In the genomic region with DNA sequence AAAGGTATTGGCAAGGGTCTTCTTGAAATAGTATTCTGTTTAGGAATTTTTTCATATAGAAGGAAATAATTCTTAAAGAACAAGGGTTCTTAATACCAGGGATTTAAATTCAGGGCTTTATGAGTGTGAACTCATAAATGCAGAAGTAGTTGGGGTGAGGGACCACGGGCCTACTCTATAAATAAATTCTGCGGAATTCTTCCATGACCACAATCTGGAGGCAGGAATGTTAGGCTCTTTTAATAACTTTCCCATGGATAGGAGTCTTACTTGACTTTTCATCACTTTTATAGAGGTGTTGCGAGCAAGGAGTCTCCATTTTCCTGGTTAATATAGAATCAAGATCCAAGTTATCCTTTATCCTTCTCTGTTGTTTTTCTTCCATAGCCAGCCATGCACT, we compare ENCODE assay signal across 31 cellular contexts.
DNase-seq lines count a peak whose midpoint lies in the region; ATAC-seq and TF ChIP-seq lines count a peak whose summit lies in the region.
"Had no signal": no experiment of that assay in that cellular context is flagged by ENCODE, and none has a peak within 500 bp of the region (broad histone marks: within the 10 kb centered on the region; RNA-seq: fewer than 3 reads in every experiment).

No MANE protein-coding gene starts in this region.

- no peaks in the 10 kb centered on the region for H3K9me3 ChIP-seq in heart right ventricle
- H3K9me3 ChIP-seq in thyroid gland, result no peaks in the 10 kb centered on the region
- H3K9me3 ChIP-seq: A549, BLaER1, HAP-1, SJSA1, uterus had no signal

- H3K27ac ChIP-seq in heart right ventricle, result peak overlapping the region; percentile 38 to 83 (median 75)
- peak overlapping the region in 2 of 3 donors; percentile 34 to 54 for H3K27ac ChIP-seq in thyroid gland
- H3K27ac ChIP-seq: A549, BLaER1, epithelial cell of prostate, SJSA1, uterus had no signal

- H3K36me3 Mint-ChIP-seq in activated naive CD4-positive, alpha-beta T cell treated with anti-CD3 and anti-CD28 coated beads for 36 hours (ENCODE audit: low read depth), result no peaks in the 10 kb centered on the region

- no peak for TF ChIP-seq POLR2A in thyroid gland (IDR thresholded peaks at IDR 0.05)

- H3K4me3 Mint-ChIP-seq in activated naive CD4-positive, alpha-beta T cell treated with anti-CD3 and anti-CD28 coated beads for 36 hours, result no peak overlapping the region
- H3K4me3 Mint-ChIP-seq: nephron progenitor cell; T-helper 1 cell treated with Interleukin-12 subunit alpha and Interleukin-12 subunit beta and Interleukin-4 antibody, amounts not matched to agents 30 μg/mL and 1 μg/mL, for 36 hours had no signal

- no peak for TF ChIP-seq CTCF in heart right ventricle (IDR thresholded peaks at IDR 0.05)
- TF ChIP-seq CTCF in thyroid gland (IDR thresholded peaks at IDR 0.05), result no peak

- H3K27me3 Mint-ChIP-seq in activated naive CD4-positive, alpha-beta T cell treated with anti-CD3 and anti-CD28 coated beads for 36 hours (ENCODE audit: low read depth), result no peaks in the 10 kb centered on the region

- no peak for ATAC-seq in heart right ventricle
- ATAC-seq in Right ventricle myocardium superior (ENCODE audit: poor library complexity), result no peak
- no peak for ATAC-seq in GM21360 (IDR thresholded peaks at IDR 0.05; ENCODE audit: unreplicated experiment)
- ATAC-seq: A549 had no signal

- H3K27ac Mint-ChIP-seq in activated naive CD4-positive, alpha-beta T cell treated with anti-CD3 and anti-CD28 coated beads for 36 hours, result no peak overlapping the region
- H3K27ac Mint-ChIP-seq: nephron progenitor cell; T-helper 1 cell treated with Interleukin-12 subunit alpha and Interleukin-12 subunit beta and Interleukin-4 antibody, amounts not matched to agents 30 μg/mL and 1 μg/mL, for 36 hours had no signal

- 39 to 58% methylated on average over 3 of the region's 3 CpGs for WGBS in heart right ventricle, 2 donors
- 83% methylated on average over 3 of the region's 3 CpGs for WGBS in thyroid gland, 2 donors

- no peaks in the 10 kb centered on the region for H3K36me3 ChIP-seq in heart right ventricle
- H3K36me3 ChIP-seq in thyroid gland, result no peaks in the 10 kb centered on the region
- H3K36me3 ChIP-seq: BLaER1, HAP-1, SJSA1, uterus had no signal

- DNase-seq in heart right ventricle (no peak), Right ventricle myocardium superior (no peak), amniotic epithelial cell (ENCODE audit: low read depth) (peak; percentile 38), glomerular visceral epithelial cell (ENCODE audit: extremely low spot score) (peak; percentile 38), thyroid gland (no peak), DMS79 treated with DMSO at 0.1 percent for 48 hours (lab: John Stamatoyannopoulos, UW) (no peak)
- DNase-seq in activated naive CD4-positive, alpha-beta T cell treated with anti-CD3 and anti-CD28 coated beads for 36 hours, result no peak
- DNase-seq: activated CD4-positive, alpha-beta T cell treated with anti-CD3 and anti-CD28 coated beads for 48 hours; activated naive CD4-positive, alpha-beta T cell; activated T-cell treated with anti-CD3 and anti-CD28 coated beads, Interleukin-2, amount 50 U/mL, for 48 hours; amygdala; COR-L47; DND-41; foreskin melanocyte; hippocampal formation; Karpas-422; midbrain; NCI-H1694 treated with DMSO at 0.1 percent for 48 hours; NCI-H2171 treated with DMSO at 0.1 percent for 48 hours; NCI-H69; nephron progenitor cell; posterior cingulate gyrus; stimulated activated CD4-positive, alpha-beta T cell treated with anti-CD3 and anti-CD28 coated beads, Interleukin-1b, Interleukin-23, amount 100 ng/mL, for 48 hours; uterus had no signal

- H3K27me3 ChIP-seq in heart right ventricle (no peaks in the 10 kb centered on the region), thyroid gland (no peaks in the 10 kb centered on the region)
- H3K27me3 ChIP-seq: BLaER1, SJSA1, uterus had no signal

- no peaks in the 10 kb centered on the region for H3K9me3 Mint-ChIP-seq in activated naive CD4-positive, alpha-beta T cell treated with anti-CD3 and anti-CD28 coated beads for 36 hours
- H3K9me3 Mint-ChIP-seq: nephron progenitor cell; T-helper 1 cell treated with Interleukin-12 subunit alpha and Interleukin-12 subunit beta and Interleukin-4 antibody, amounts not matched to agents 30 μg/mL and 1 μg/mL, for 36 hours had no signal

- H3K4me1 ChIP-seq in heart right ventricle, result peaks cover 0 to 69% (median 49%) of the 10 kb centered on the region in 9 donors
- H3K4me1 ChIP-seq in thyroid gland, result peaks cover 18% of the 10 kb centered on the region in 2 donors
- H3K4me1 ChIP-seq: A549, HAP-1, uterus had no signal

- H3K4me3 ChIP-seq in heart right ventricle, result no peak overlapping the region
- no peak overlapping the region for H3K4me3 ChIP-seq in thyroid gland (replicated peaks in 1 of 3)
- H3K4me3 ChIP-seq: A549, BLaER1, HAP-1, SJSA1, uterus had no signal

- peaks cover 5% of the 10 kb centered on the region for H3K4me1 Mint-ChIP-seq in activated naive CD4-positive, alpha-beta T cell treated with anti-CD3 and anti-CD28 coated beads for 36 hours (ENCODE audit: low read depth)

- CTCF ChIA-PET in activated naive CD4-positive, alpha-beta T cell treated with anti-CD3 and anti-CD28 coated beads for 36 hours (lab: Charles Lee), result no interaction called here

- intact Hi-C loops in heart right ventricle (cut with DNase I), result no loop called here
- intact Hi-C loops in Right ventricle myocardium superior (cut with DNase I), result no loop called here
- intact Hi-C loops in thyroid gland (cut with DNase I), result no loop called here
- intact Hi-C loops in activated naive CD4-positive, alpha-beta T cell treated with anti-CD3 and anti-CD28 coated beads for 36 hours (cut with micrococcal nuclease), result no loop called here

Comparison
In these comparisons a context has a peak if more than half of its experiments do, and no peak if none do; other contexts are left out.
1. DNase-seq: peak in amniotic epithelial cell (single experiment) and glomerular visceral epithelial cell (single experiment); none in heart right ventricle (0 of 2), Right ventricle myocardium superior (single experiment), thyroid gland (0 of 2), DMS79 treated with DMSO at 0.1 percent for 48 hours (single experiment) and activated naive CD4-positive, alpha-beta T cell treated with anti-CD3 and anti-CD28 coated beads for 36 hours (single experiment).